ENCODE assay signal across 8 cellular contexts in the genomic region with DNA sequence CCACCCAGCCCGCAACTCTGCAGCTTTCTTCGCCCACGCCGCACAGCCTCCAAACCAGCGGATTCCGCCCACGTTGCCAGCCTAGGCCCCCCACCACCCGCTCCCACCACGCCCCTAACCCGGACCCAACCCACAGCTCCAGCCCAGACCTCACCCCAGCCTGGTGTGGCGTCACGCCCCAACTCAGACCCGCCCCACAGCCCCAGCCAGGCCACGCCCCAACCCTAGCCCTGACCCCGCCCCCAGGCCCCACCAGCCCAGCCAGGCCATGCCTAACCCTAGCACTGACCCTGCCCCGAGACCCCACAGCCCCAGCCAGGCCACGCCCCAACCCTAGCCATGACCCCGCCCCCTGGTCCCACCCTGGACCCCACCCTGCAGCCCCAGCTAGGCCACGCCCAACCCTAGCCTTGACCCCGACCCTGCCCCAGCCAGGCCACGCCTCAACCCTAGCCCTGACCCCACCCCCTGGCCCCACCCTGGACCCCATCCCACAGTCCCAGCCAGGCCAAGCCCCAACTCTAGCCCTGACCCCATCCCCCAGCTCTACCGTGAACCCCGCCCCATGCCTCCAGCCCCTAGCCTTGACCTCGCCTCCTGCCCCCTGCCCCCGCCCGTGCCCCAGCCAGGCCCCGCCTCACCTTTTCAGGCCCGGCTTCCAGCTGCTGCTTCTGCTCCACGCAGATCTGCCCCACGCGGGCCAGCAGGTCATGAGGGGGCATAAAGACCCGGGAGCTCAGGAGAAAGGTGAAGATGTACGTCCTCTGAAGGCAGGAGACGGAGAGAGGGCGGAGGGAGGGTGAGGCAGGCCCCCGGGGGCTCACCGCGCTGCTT.
DNase-seq lines count a peak whose midpoint lies in the region; ATAC-seq and TF ChIP-seq lines count a peak whose summit lies in the region.

No MANE protein-coding gene starts in this region.

- no peak overlapping the region for H3K27ac ChIP-seq in SU-DHL-6 (ENCODE audit: low read depth, low read length)
- no peak overlapping the region for H3K27ac ChIP-seq in lung (ENCODE audit: low read depth in 1 of 2, low read length in 1 of 2)
- H3K27ac ChIP-seq in testis: no peak overlapping the region

- peak; percentile 60 for ATAC-seq in activated CD4-positive, alpha-beta T cell treated with anti-CD3 and anti-CD28 coated beads for 36 hours
- ATAC-seq in lung (ENCODE audit: insufficient read depth, low FRiP score): no peak

- no peaks in the 10 kb centered on the region for H3K36me3 Mint-ChIP-seq in activated CD4-positive, alpha-beta T cell treated with anti-CD3 and anti-CD28 coated beads for 36 hours (ENCODE audit: low read depth)

- H3K4me1 ChIP-seq in lung (ENCODE audit: control insufficient read depth in 2 of 2, insufficient read depth in 2 of 2, low read length in 2 of 2) (peaks cover 0 to 9% of the 10 kb centered on the region in 2 donors), testis (peaks cover 7% of the 10 kb centered on the region)

- TF ChIP-seq POLR2A in testis (IDR thresholded peaks at IDR 0.05): no peak

- peak overlapping the region; percentile 44 for H2AFZ ChIP-seq in SU-DHL-6 (ENCODE audit: low read depth, low read length, severe bottlenecking)

- no peak overlapping the region; the same call in 1 of the 2 replicates for H3K9ac ChIP-seq in SU-DHL-6 (ENCODE audit: low read length)

- H3K4me1 Mint-ChIP-seq in activated CD4-positive, alpha-beta T cell treated with anti-CD3 and anti-CD28 coated beads for 36 hours: peaks cover 4% of the 10 kb centered on the region

- peak overlapping the region; percentile 60 for H3K4me3 Mint-ChIP-seq in activated CD4-positive, alpha-beta T cell treated with anti-CD3 and anti-CD28 coated beads for 36 hours

- H3K79me2 ChIP-seq in SU-DHL-6 (ENCODE audit: insufficient read depth, low read length): no peaks in the 10 kb centered on the region

- H3K27ac Mint-ChIP-seq in activated CD4-positive, alpha-beta T cell treated with anti-CD3 and anti-CD28 coated beads for 36 hours: no peak overlapping the region

- intact Hi-C loops in activated CD4-positive, alpha-beta T cell treated with anti-CD3 and anti-CD28 coated beads for 36 hours (cut with DNase I, micrococcal nuclease): loop anchor here (2.0 to 5.0 kb wide), 4 partner anchors 64 to 271 kb away; a partner anchor contains a TSS
- intact Hi-C loops in testis (cut with DNase I; ENCODE audit: low total_unique reads): no loop called here

- H3K9me3 Mint-ChIP-seq in activated CD4-positive, alpha-beta T cell treated with anti-CD3 and anti-CD28 coated beads for 36 hours (ENCODE audit: low read depth): no peaks in the 10 kb centered on the region

- no peaks in the 10 kb centered on the region for H3K9me2 ChIP-seq in SU-DHL-6 (replicated peaks; ENCODE audit: insufficient read depth, low read length)

- H3K9me3 ChIP-seq in SU-DHL-6 (ENCODE audit: insufficient read depth, low read length): no peaks in the 10 kb centered on the region
- peaks cover 0 to 3% of the 10 kb centered on the region in 2 donors for H3K9me3 ChIP-seq in lung (ENCODE audit: control insufficient read depth in 2 of 2, insufficient read depth in 1 of 2, low read length in 1 of 2)
- H3K9me3 ChIP-seq in testis: no peaks in the 10 kb centered on the region

- CTCF ChIA-PET in activated CD4-positive, alpha-beta T cell treated with anti-CD3 and anti-CD28 coated beads for 36 hours (lab: Charles Lee): interaction anchor here (0.6 to 3.8 kb wide), 16 partner anchors 8 to 255 kb away, joined by 3 to 17 read pairs (median 4); a partner anchor contains a TSS

- no peaks in the 10 kb centered on the region for H4K20me1 ChIP-seq in SU-DHL-6 (ENCODE audit: low read depth, low read length)

- peak; percentile 77 for DNase-seq in activated CD4-positive, alpha-beta T cell treated with anti-CD3 and anti-CD28 coated beads for 36 hours
- DNase-seq in activated CD4-positive, alpha-beta T cell treated with anti-CD3 and anti-CD28 coated beads for 1 hour: no peak
- no peak for DNase-seq in choroid plexus epithelial cell (ENCODE audit: low read depth)
- peak; percentile 63 for DNase-seq in lung (ENCODE audit: low spot score)
- DNase-seq in testis: peak; percentile 54
- DNase-seq in NCI-H2196 treated with DMSO at 0.1 percent for 48 hours (lab: John Stamatoyannopoulos, UW; ENCODE audit: unreplicated experiment): no peak
- DNase-seq in NCI-H748 (lab: John Stamatoyannopoulos, UW; ENCODE audit: unreplicated experiment): no peak

- H3K27me3 Mint-ChIP-seq in activated CD4-positive, alpha-beta T cell treated with anti-CD3 and anti-CD28 coated beads for 36 hours: no peaks in the 10 kb centered on the region

- H3K36me3 ChIP-seq in SU-DHL-6 (ENCODE audit: low read length): no peaks in the 10 kb centered on the region
- no peaks in the 10 kb centered on the region for H3K36me3 ChIP-seq in lung (ENCODE audit: control insufficient read depth in 2 of 2, insufficient read depth in 2 of 2, low read length in 2 of 2)
- no peaks in the 10 kb centered on the region for H3K36me3 ChIP-seq in testis (ENCODE audit: low read depth, missing control alignments)

- H3K27me3 ChIP-seq in SU-DHL-6 (ENCODE audit: low read length) (no peaks in the 10 kb centered on the region), lung (ENCODE audit: control insufficient read depth, insufficient read depth) (no peaks in the 10 kb centered on the region), testis (no peaks in the 10 kb centered on the region)

- H3K4me2 ChIP-seq in SU-DHL-6 (ENCODE audit: low read depth, low read length, poor library complexity, severe bottlenecking): peak overlapping the region; percentile 54

- POLR2A ChIA-PET in activated CD4-positive, alpha-beta T cell treated with anti-CD3 and anti-CD28 coated beads for 36 hours (lab: Charles Lee): interaction anchor here (0.7 to 1.1 kb wide), 2 partner anchors 44 to 64 kb away, joined by 3 to 6 read pairs; a partner anchor contains a TSS

- no peaks in the 10 kb centered on the region for H3F3A ChIP-seq in SU-DHL-6 (ENCODE audit: insufficient read depth)

- TF ChIP-seq CTCF in SU-DHL-6 (IDR thresholded peaks at IDR 0.05; ENCODE audit: insufficient read depth, low read length, poor library complexity, severe bottlenecking): no peak
- no peak for TF ChIP-seq CTCF in choroid plexus epithelial cell (conservative IDR thresholded peaks at IDR 0.05; ENCODE audit: low read depth, low read length)
- TF ChIP-seq CTCF in lung (IDR thresholded peaks at IDR 0.05; ENCODE audit: control extremely low read depth, extremely low read depth): no peak
- TF ChIP-seq CTCF in testis (IDR thresholded peaks at IDR 0.05): no peak

- 18 to 30% methylated on average over 28 to 38 of the region's 38 CpGs for WGBS in lung, 2 donors
- 20% methylated on average over 23 to 34 of the region's 38 CpGs for WGBS in testis, 2 donors

- H3K4me3 ChIP-seq in SU-DHL-6 (ENCODE audit: insufficient read depth, low read length, poor library complexity, severe bottlenecking) (peak overlapping the region; percentile 11), choroid plexus epithelial cell (ENCODE audit: low read depth, low read length) (peak overlapping the region; percentile 45), lung (no peak overlapping the region), testis (peak overlapping the region; percentile 22 to 45)

Comparison
In these comparisons a context has a peak if more than half of its experiments do, and no peak if none do; other contexts are left out.
1. DNase-seq: peak in activated CD4-positive, alpha-beta T cell treated with anti-CD3 and anti-CD28 coated beads for 36 hours (single experiment), lung (single experiment) and testis (single experiment); none in activated CD4-positive, alpha-beta T cell treated with anti-CD3 and anti-CD28 coated beads for 1 hour (single experiment), choroid plexus epithelial cell (single experiment), NCI-H2196 treated with DMSO at 0.1 percent for 48 hours (single experiment) and NCI-H748 (single experiment).